ENCODE assay signal across 9 cellular contexts in genomic region chr10:15210521-15210920, GRCh38. TPM values are rescaled to one million over a fixed set of nuclear protein-coding genes. Genes with fewer than 3 reads are reported as not detected.
DNase-seq lines count a peak whose midpoint lies in the region; ATAC-seq, FAIRE-seq and TF ChIP-seq lines count a peak whose summit lies in the region.
"Had no signal": no experiment of that assay in that cellular context is flagged by ENCODE, and none has a peak within 500 bp of the region (broad histone marks: within the 10 kb centered on the region; RNA-seq: fewer than 3 reads in every experiment).

No MANE protein-coding gene starts in this region.

- no peak for ATAC-seq in CD4-positive, CD25-positive, alpha-beta regulatory T cell (ENCODE audit: low read depth in 2 of 2)
- ATAC-seq in GM19397 (IDR thresholded peaks at IDR 0.05; ENCODE audit: unreplicated experiment): no peak
- no peak for ATAC-seq in esophagus mucosa

- POLR2A ChIA-PET in CD4-positive, alpha-beta memory T cell (lab: Charles Lee; ENCODE audit: partially characterized antibody): interaction anchor here (1.1 to 7.3 kb wide), 5 partner anchors 13 to 160 kb away, joined by 3 to 93 read pairs (median 3); partner anchors contain the start of genes FAM171A1 and NMT2

- H3K27me3 Mint-ChIP-seq in CD4-positive, CD25-positive, alpha-beta regulatory T cell: no peaks in the 10 kb centered on the region
- no peaks in the 10 kb centered on the region for H3K27me3 Mint-ChIP-seq in CD4-positive, alpha-beta memory T cell
- H3K27me3 Mint-ChIP-seq in glutamatergic neuron (ENCODE audit: unreplicated experiment): peaks cover 5% of the 10 kb centered on the region

- no peak for TF ChIP-seq CTCF in Loucy (conservative IDR thresholded peaks at IDR 0.05; ENCODE audit: low read length)
- TF ChIP-seq CTCF in glutamatergic neuron (IDR thresholded peaks at IDR 0.05; ENCODE audit: partially characterized antibody, unreplicated experiment): no peak

- no peak for FAIRE-seq in H54 (lab: Jason Lieb, UNC)

- peak overlapping the region in 2 of 4 donors; percentile 63 to 67 for H3K4me3 Mint-ChIP-seq in CD4-positive, CD25-positive, alpha-beta regulatory T cell
- peak overlapping the region in 7 of 8 donors; percentile 40 to 80 (median 73) for H3K4me3 Mint-ChIP-seq in CD4-positive, alpha-beta memory T cell
- peak overlapping the region; percentile 70 for H3K4me3 Mint-ChIP-seq in glutamatergic neuron (ENCODE audit: unreplicated experiment)

- H2AFZ ChIP-seq in Loucy (ENCODE audit: low read length): peak overlapping the region; percentile 72; the same call in 1 of the 2 replicates

- no peaks in the 10 kb centered on the region for H3F3A ChIP-seq in Loucy (ENCODE audit: low read depth)

- peaks cover 5% of the 10 kb centered on the region for H3K36me3 Mint-ChIP-seq in CD4-positive, CD25-positive, alpha-beta regulatory T cell
- peaks cover 13 to 17% of the 10 kb centered on the region in 2 donors for H3K36me3 Mint-ChIP-seq in CD4-positive, alpha-beta memory T cell
- peaks cover 9% of the 10 kb centered on the region for H3K36me3 Mint-ChIP-seq in glutamatergic neuron (ENCODE audit: unreplicated experiment)

- H3K27me3 ChIP-seq in CD4-positive, CD25-positive, alpha-beta regulatory T cell (ENCODE audit: control insufficient read depth, insufficient read depth, low read length): no peaks in the 10 kb centered on the region
- no peaks in the 10 kb centered on the region for H3K27me3 ChIP-seq in CD4-positive, alpha-beta memory T cell (ENCODE audit: insufficient read depth, low read length)
- no peaks in the 10 kb centered on the region for H3K27me3 ChIP-seq in Loucy (ENCODE audit: insufficient read depth, low read length, poor library complexity, severe bottlenecking)

- H3K9me2 ChIP-seq in Loucy (replicated peaks; ENCODE audit: low read depth, low read length): no peaks in the 10 kb centered on the region

- H3K27ac ChIP-seq in CD4-positive, CD25-positive, alpha-beta regulatory T cell (ENCODE audit: insufficient read depth, low read length, poor library complexity, severe bottlenecking): no peak overlapping the region
- no peak overlapping the region for H3K27ac ChIP-seq in CD4-positive, alpha-beta memory T cell (ENCODE audit: low read depth, low read length)
- H3K27ac ChIP-seq: RWPE1 had no signal

- no peak overlapping the region for H3K4me3 ChIP-seq in CD4-positive, CD25-positive, alpha-beta regulatory T cell (ENCODE audit: low read depth, low read length)
- H3K4me3 ChIP-seq in CD4-positive, alpha-beta memory T cell (ENCODE audit: low read length in 2 of 2): no peak overlapping the region
- no peak overlapping the region for H3K4me3 ChIP-seq in Loucy (ENCODE audit: low read length, poor library complexity, severe bottlenecking)

- no peaks in the 10 kb centered on the region for H3K79me2 ChIP-seq in Loucy (ENCODE audit: insufficient read depth, low read length)

- CTCF ChIA-PET in CD4-positive, alpha-beta memory T cell (lab: Charles Lee; ENCODE audit: partially characterized antibody): interaction anchor here (0.7 to 3.1 kb wide), 14 partner anchors 9 to 208 kb away, joined by 3 to 30 read pairs (median 4); no protein-coding TSS in a partner anchor

- DNase-seq in CD4-positive, CD25-positive, alpha-beta regulatory T cell: no peak
- DNase-seq in CD4-positive, alpha-beta memory T cell: no peak
- no peak for DNase-seq in glutamatergic neuron
- no peak for DNase-seq in NCI-H526 (lab: John Stamatoyannopoulos, UW)
- no peak for DNase-seq in H54 (ENCODE audit: insufficient read length, low spot score)

- H3K4me1 Mint-ChIP-seq in CD4-positive, CD25-positive, alpha-beta regulatory T cell: peaks cover 19 to 57% (median 48%) of the 10 kb centered on the region in 4 donors
- H3K4me1 Mint-ChIP-seq in CD4-positive, alpha-beta memory T cell: peaks cover 37 to 65% (median 48%) of the 10 kb centered on the region in 4 donors
- H3K4me1 Mint-ChIP-seq in glutamatergic neuron (ENCODE audit: low read depth, unreplicated experiment): peaks cover 41% of the 10 kb centered on the region

- no peaks in the 10 kb centered on the region for H3K9me3 Mint-ChIP-seq in CD4-positive, CD25-positive, alpha-beta regulatory T cell
- H3K9me3 Mint-ChIP-seq in CD4-positive, alpha-beta memory T cell: no peaks in the 10 kb centered on the region
- H3K9me3 Mint-ChIP-seq in glutamatergic neuron (ENCODE audit: unreplicated experiment): peaks cover 23% of the 10 kb centered on the region

- no peak overlapping the region for H3K4me2 ChIP-seq in Loucy (ENCODE audit: low read depth, low read length, poor library complexity, severe bottlenecking)

- H4K20me1 ChIP-seq in Loucy (ENCODE audit: insufficient read depth, low read length, poor library complexity, severe bottlenecking): no peaks in the 10 kb centered on the region

- no peaks in the 10 kb centered on the region for H3K9me3 ChIP-seq in CD4-positive, CD25-positive, alpha-beta regulatory T cell (ENCODE audit: control insufficient read depth in 2 of 2, low read length in 2 of 2)
- H3K9me3 ChIP-seq in CD4-positive, alpha-beta memory T cell (ENCODE audit: control insufficient read depth in 1 of 2, low read length in 2 of 2): no peaks in the 10 kb centered on the region
- H3K9me3 ChIP-seq in Loucy (ENCODE audit: insufficient read depth, low read depth, low read length): no peaks in the 10 kb centered on the region

- no peak overlapping the region for H3K9ac ChIP-seq in Loucy (ENCODE audit: low read depth, low read length, poor library complexity, severe bottlenecking)

- H3K27ac Mint-ChIP-seq in CD4-positive, CD25-positive, alpha-beta regulatory T cell: peak overlapping the region in 2 of 3 donors; percentile 84 to 100
- peak overlapping the region in 5 of 7 donors; percentile 76 to 96 (median 83) for H3K27ac Mint-ChIP-seq in CD4-positive, alpha-beta memory T cell
- peak overlapping the region; percentile 86 for H3K27ac Mint-ChIP-seq in glutamatergic neuron (ENCODE audit: unreplicated experiment)

- TF ChIP-seq POLR2A in H54 (IDR thresholded peaks at IDR 0.05; ENCODE audit: low read depth, low read length): no peak

- peaks cover 46% of the 10 kb centered on the region for H3K4me1 ChIP-seq in CD4-positive, CD25-positive, alpha-beta regulatory T cell (ENCODE audit: control insufficient read depth, insufficient read depth, low read length, poor library complexity, severe bottlenecking)
- H3K4me1 ChIP-seq in CD4-positive, alpha-beta memory T cell (ENCODE audit: insufficient read depth, low read length): peaks cover 55% of the 10 kb centered on the region
- peaks cover 21% of the 10 kb centered on the region for H3K4me1 ChIP-seq in Loucy (ENCODE audit: insufficient read depth, low read length, poor library complexity, severe bottlenecking)

- intact Hi-C loops in CD4-positive, alpha-beta memory T cell (cut with micrococcal nuclease): loop anchor here (1.0 kb wide), 1 partner anchor 161 kb away; the partner anchor contains the start of gene FAM171A1

- no peaks in the 10 kb centered on the region for H3K36me3 ChIP-seq in CD4-positive, CD25-positive, alpha-beta regulatory T cell (ENCODE audit: control insufficient read depth, insufficient read depth, low read length)
- no peaks in the 10 kb centered on the region for H3K36me3 ChIP-seq in CD4-positive, alpha-beta memory T cell (ENCODE audit: insufficient read depth, low read length)
- no peaks in the 10 kb centered on the region for H3K36me3 ChIP-seq in Loucy (ENCODE audit: insufficient read depth, low read length)

RNA-seq across cellular contexts. Expression of gene NMT2, which starts 42.0 kb away (rescaled TPM):
- total RNA-seq in CD4-positive, CD25-positive, alpha-beta regulatory T cell: 47.8 TPM
- polyA plus RNA-seq in CD4-positive, CD25-positive, alpha-beta regulatory T cell: 10 to 100 TPM; 37.1 to 50.3 (median 43.4) TPM
- 100 to 1,000 TPM in 1 of 2 experiments, 10 to 100 TPM in 1; 98.6 to 101 TPM for total RNA-seq in CD4-positive, alpha-beta memory T cell
- polyA plus RNA-seq in CD4-positive, alpha-beta memory T cell: 10 to 100 TPM; 38.7 to 56.1 TPM
- total RNA-seq in glutamatergic neuron (ENCODE audit: unreplicated experiment) (33.4 TPM), esophagus mucosa (5.8 TPM)
